9 cellular contexts compared by ENCODE assay signal in genomic region chr11:46918087-46918751, GRCh38. TPM values are rescaled to one million over a fixed set of nuclear protein-coding genes. Genes with fewer than 3 reads are reported as not detected.
DNase-seq lines count a peak whose midpoint lies in the region; ATAC-seq, FAIRE-seq and TF ChIP-seq lines count a peak whose summit lies in the region.
"Had no signal": no experiment of that assay in that cellular context is flagged by ENCODE, and none has a peak within 500 bp of the region (broad histone marks: within the 10 kb centered on the region; RNA-seq: fewer than 3 reads in every experiment).

A gene with protein sequence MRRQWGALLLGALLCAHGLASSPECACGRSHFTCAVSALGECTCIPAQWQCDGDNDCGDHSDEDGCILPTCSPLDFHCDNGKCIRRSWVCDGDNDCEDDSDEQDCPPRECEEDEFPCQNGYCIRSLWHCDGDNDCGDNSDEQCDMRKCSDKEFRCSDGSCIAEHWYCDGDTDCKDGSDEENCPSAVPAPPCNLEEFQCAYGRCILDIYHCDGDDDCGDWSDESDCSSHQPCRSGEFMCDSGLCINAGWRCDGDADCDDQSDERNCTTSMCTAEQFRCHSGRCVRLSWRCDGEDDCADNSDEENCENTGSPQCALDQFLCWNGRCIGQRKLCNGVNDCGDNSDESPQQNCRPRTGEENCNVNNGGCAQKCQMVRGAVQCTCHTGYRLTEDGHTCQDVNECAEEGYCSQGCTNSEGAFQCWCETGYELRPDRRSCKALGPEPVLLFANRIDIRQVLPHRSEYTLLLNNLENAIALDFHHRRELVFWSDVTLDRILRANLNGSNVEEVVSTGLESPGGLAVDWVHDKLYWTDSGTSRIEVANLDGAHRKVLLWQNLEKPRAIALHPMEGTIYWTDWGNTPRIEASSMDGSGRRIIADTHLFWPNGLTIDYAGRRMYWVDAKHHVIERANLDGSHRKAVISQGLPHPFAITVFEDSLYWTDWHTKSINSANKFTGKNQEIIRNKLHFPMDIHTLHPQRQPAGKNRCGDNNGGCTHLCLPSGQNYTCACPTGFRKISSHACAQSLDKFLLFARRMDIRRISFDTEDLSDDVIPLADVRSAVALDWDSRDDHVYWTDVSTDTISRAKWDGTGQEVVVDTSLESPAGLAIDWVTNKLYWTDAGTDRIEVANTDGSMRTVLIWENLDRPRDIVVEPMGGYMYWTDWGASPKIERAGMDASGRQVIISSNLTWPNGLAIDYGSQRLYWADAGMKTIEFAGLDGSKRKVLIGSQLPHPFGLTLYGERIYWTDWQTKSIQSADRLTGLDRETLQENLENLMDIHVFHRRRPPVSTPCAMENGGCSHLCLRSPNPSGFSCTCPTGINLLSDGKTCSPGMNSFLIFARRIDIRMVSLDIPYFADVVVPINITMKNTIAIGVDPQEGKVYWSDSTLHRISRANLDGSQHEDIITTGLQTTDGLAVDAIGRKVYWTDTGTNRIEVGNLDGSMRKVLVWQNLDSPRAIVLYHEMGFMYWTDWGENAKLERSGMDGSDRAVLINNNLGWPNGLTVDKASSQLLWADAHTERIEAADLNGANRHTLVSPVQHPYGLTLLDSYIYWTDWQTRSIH (N-terminal part only) (minus strand): TSS chr11:46918550. CDS start chr11:46918379, 171 bp downstream.

- POLR2A ChIA-PET in A549 (lab: Yijun Ruan, JAX) (interaction anchor here (1.3 kb wide), 1 partner anchor 19 kb away, joined by 7 read pairs; the partner anchor contains the start of gene CSTPP1), OCI-LY7 (lab: Charles Lee) (interaction anchor here (0.6 to 2.3 kb wide), 2 partner anchors 191 to 235 kb away, joined by 4 to 10 read pairs; no protein-coding TSS in a partner anchor)

- no peak; a peak in 1 of 5 replicates for TF ChIP-seq RAD21 in A549 (conservative IDR thresholded peaks at IDR 0.05 in 1 of 2, IDR thresholded peaks at IDR 0.05 in 1 of 2)

- peak; percentile 59 to 64 for ATAC-seq in A549
- peak; percentile 53 for ATAC-seq in GM18868 (IDR thresholded peaks at IDR 0.05; ENCODE audit: unreplicated experiment)
- ATAC-seq in left ventricle myocardium superior = peak; percentile 60
- peak in 1 of 4 donors; percentile 13 for ATAC-seq in psoas muscle

- TF ChIP-seq EP300 in A549 (IDR thresholded peaks at IDR 0.05) = no peak

- no peaks in the 10 kb centered on the region for H3K9me2 ChIP-seq in OCI-LY7 (ENCODE audit: insufficient read depth, low read length)

- H3K79me2 ChIP-seq in OCI-LY7 (ENCODE audit: insufficient read depth, low read depth, low read length) = peaks cover 35% of the 10 kb centered on the region; the same call in 1 of the 2 replicates

- H3K9me3 ChIP-seq in A549 = no peaks in the 10 kb centered on the region
- H3K9me3 ChIP-seq in OCI-LY7 (ENCODE audit: low read length) = no peaks in the 10 kb centered on the region
- no peaks in the 10 kb centered on the region for H3K9me3 ChIP-seq in adipocyte (ENCODE audit: control insufficient read depth, low read length)
- H3K9me3 ChIP-seq in psoas muscle = no peaks in the 10 kb centered on the region
- H3K9me3 ChIP-seq: neutrophil had no signal

- WGBS in A549 (ENCODE audit: missing lambda C conversion rate) = 1% methylated on average over 17 of the region's 95 CpGs
- WGBS in psoas muscle, 3 donors = 1% methylated on average over 22 to 95 of the region's 95 CpGs

- CTCF ChIA-PET in A549 (lab: Yijun Ruan, JAX) (interaction anchor here (0.6 to 3.2 kb wide), 4 partner anchors 11 to 245 kb away, joined by 3 to 34 read pairs (median 10); no protein-coding TSS in a partner anchor), OCI-LY7 (lab: Charles Lee; ENCODE audit: unreplicated experiment) (no interaction called here)

- FAIRE-seq in A549 (lab: Jason Lieb, UNC) = no peak

- H3K4me3 ChIP-seq in A549 = peak within 1 kb of the TSS; percentile 55
- peak within 1 kb of the TSS; percentile 74 for H3K4me3 ChIP-seq in OCI-LY7 (ENCODE audit: low read depth, low read length, poor library complexity, severe bottlenecking)
- H3K4me3 ChIP-seq in adipocyte (ENCODE audit: low read length) = peak within 1 kb of the TSS; percentile 81
- peak within 1 kb of the TSS; percentile 90 for H3K4me3 ChIP-seq in psoas muscle

- intact Hi-C loops in OCI-LY7 (cut with micrococcal nuclease; ENCODE audit: unreplicated experiment) (loop anchor here (5.0 kb wide), 1 partner anchor 84 kb away; no protein-coding TSS in a partner anchor), left ventricle myocardium superior (cut with micrococcal nuclease) (no loop called here), psoas muscle (cut with DNase I) (loop anchor here in 1 of 2 donors (5.0 kb wide), 2 partner anchors 84 to 234 kb away; no protein-coding TSS in a partner anchor)

- BruUV-seq in OCI-LY7 (replicated peaks; lab: Mats Ljungman, UMichigan) = no TSS peak

- H3K4me1 ChIP-seq in A549 (peaks cover 21% of the 10 kb centered on the region), OCI-LY7 (ENCODE audit: insufficient read depth, low read length, poor library complexity, severe bottlenecking) (peaks cover 60% of the 10 kb centered on the region), adipocyte (ENCODE audit: control insufficient read depth, insufficient read depth, low read length) (peaks cover 50% of the 10 kb centered on the region), psoas muscle (peaks cover 47% of the 10 kb centered on the region)

- TF ChIP-seq CTCF in A549 (IDR thresholded peaks at IDR 0.05) (no peak), OCI-LY7 (conservative IDR thresholded peaks at IDR 0.05; ENCODE audit: low read length) (no peak), psoas muscle (IDR thresholded peaks at IDR 0.05) (no peak)

- H3K27me3 ChIP-seq in adipocyte (replicated peaks; ENCODE audit: control insufficient read depth, insufficient read depth, low read length) (no peaks in the 10 kb centered on the region), psoas muscle (ENCODE audit: insufficient read depth in 3 of 3, low read length in 2 of 3) (no peaks in the 10 kb centered on the region)

- peak; percentile 33 for TF ChIP-seq POLR2A in A549 (IDR thresholded peaks at IDR 0.05; ENCODE audit: low read length)

- H3K36me3 ChIP-seq in OCI-LY7 (ENCODE audit: insufficient read depth, low read length) = no peaks in the 10 kb centered on the region; the same call in none of the 2 replicates
- no peaks in the 10 kb centered on the region for H3K36me3 ChIP-seq in adipocyte (ENCODE audit: control insufficient read depth, insufficient read depth, low read length, severe bottlenecking)
- no peaks in the 10 kb centered on the region for H3K36me3 ChIP-seq in psoas muscle (ENCODE audit: insufficient read depth in 1 of 2, low read depth in 1 of 2)
- H3K36me3 ChIP-seq: neutrophil had no signal

- H3K27ac ChIP-seq in A549 (peak within 1 kb of the TSS; percentile 68 to 85), OCI-LY7 (ENCODE audit: low read depth, low read length, poor library complexity, severe bottlenecking) (peak within 1 kb of the TSS; percentile 56), psoas muscle (peak within 1 kb of the TSS; percentile 91)
- H3K27ac ChIP-seq: neutrophil had no signal

- H3K9ac ChIP-seq in adipocyte (ENCODE audit: low read length) = peak within 1 kb of the TSS; percentile 85

- peak within 1 kb of the TSS; percentile 96 for H3K4me2 ChIP-seq in A549
- H3K4me2 ChIP-seq in OCI-LY7 (ENCODE audit: low read length) = peak within 1 kb of the TSS; percentile 76

- no peaks in the 10 kb centered on the region for H4K20me1 ChIP-seq in OCI-LY7 (ENCODE audit: insufficient read depth, low read length)

- DNase-seq in A549 (ENCODE audit: low read depth in 1 of 2, low spot score in 1 of 2) (peak; percentile 35 to 70), OCI-LY7 (ENCODE audit: low spot score) (peak; percentile 70), adipocyte (ENCODE audit: low read depth) (peak; percentile 74), left ventricle myocardium superior (peak; percentile 82), psoas muscle (peak; percentile 70 to 73), NCI-H187 treated with DMSO at 0.1 percent for 48 hours (lab: John Stamatoyannopoulos, UW) (no peak), NCI-H2107 treated with DMSO at 0.1 percent for 48 hours (lab: John Stamatoyannopoulos, UW; ENCODE audit: unreplicated experiment) (no peak)

- peak within 1 kb of the TSS; percentile 66; the same call in 1 of the 2 replicates for H2AFZ ChIP-seq in OCI-LY7 (ENCODE audit: low read length)

TF ChIP-seq in A549, 52 proteins besides CTCF, POLR2A, EP300 and RAD21:
- TF ChIP-seq GATA3 (IDR thresholded peaks at IDR 0.05; ENCODE audit: borderline replicate concordance) = no peak
- TF ChIP-seq MAZ (IDR thresholded peaks at IDR 0.05; ENCODE audit: borderline replicate concordance, low read depth, low read length) = 0 out of 2 replicates have a peak, but pooled peaks have one; percentile 10
- peak; percentile 27; the same call in 1 of the 3 replicates for TF ChIP-seq SMC3 (IDR thresholded peaks at IDR 0.05)
- TF ChIP-seq, protein P1, sequence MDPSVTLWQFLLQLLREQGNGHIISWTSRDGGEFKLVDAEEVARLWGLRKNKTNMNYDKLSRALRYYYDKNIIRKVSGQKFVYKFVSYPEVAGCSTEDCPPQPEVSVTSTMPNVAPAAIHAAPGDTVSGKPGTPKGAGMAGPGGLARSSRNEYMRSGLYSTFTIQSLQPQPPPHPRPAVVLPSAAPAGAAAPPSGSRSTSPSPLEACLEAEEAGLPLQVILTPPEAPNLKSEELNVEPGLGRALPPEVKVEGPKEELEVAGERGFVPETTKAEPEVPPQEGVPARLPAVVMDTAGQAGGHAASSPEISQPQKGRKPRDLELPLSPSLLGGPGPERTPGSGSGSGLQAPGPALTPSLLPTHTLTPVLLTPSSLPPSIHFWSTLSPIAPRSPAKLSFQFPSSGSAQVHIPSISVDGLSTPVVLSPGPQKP (IDR thresholded peaks at IDR 0.05; ENCODE audit: low read depth, low read length) = no peak
- TF ChIP-seq FOXS1 (CRISPR knock-in tag; IDR thresholded peaks at IDR 0.05) = no peak
- TF ChIP-seq JUN (IDR thresholded peaks at IDR 0.05) = 0 out of 5 replicates have a peak, but pooled peaks of 1 of the 2 experiments have one; percentile 42
- TF ChIP-seq HOXB13 (CRISPR knock-in tag; IDR thresholded peaks at IDR 0.05; ENCODE audit: low read depth) = no peak
- no peak for TF ChIP-seq HEYL (CRISPR knock-in tag; IDR thresholded peaks at IDR 0.05)

RNA-seq across cellular contexts. Expression of the gene that starts here (rescaled TPM):
- 4.0 and 7.0 TPM in 2 replicates for polyA plus RNA-seq in A549 (2011; rRNA removed)
- polyA plus RNA-seq in A549 (2012; cell fraction: cytosol; rRNA removed) = 4.7 and 5.2 TPM in 2 replicates
- 11.8 and 14.1 TPM in 2 replicates for polyA plus RNA-seq in A549 (2012; cell fraction: nucleus; rRNA removed)
- polyA plus RNA-seq in A549 (2017; fragmentation: RNase III; extraction: RNeasy Plus Mini Kit Qiagen cat#74134 plus additional on column Dnase treatment) = 5.0 to 6.4 TPM (median 5.4 TPM) in 3 replicates
- polyA minus RNA-seq in A549 (2011; rRNA and poly(A)+ RNA removed) = 14.2 and 20.3 TPM in 2 replicates
- total RNA-seq in OCI-LY7 (2014; rRNA removed; shearing (Covaris generic)) = 22.6 and 28.5 TPM in 2 replicates
- total RNA-seq in OCI-LY7 (2022) = 17.5 and 19.8 TPM in 2 replicates
- total RNA-seq in left ventricle myocardium superior = 21.9 TPM
- total RNA-seq in psoas muscle = 10 to 100 TPM; 14.5 to 32.3 (median 24.7) TPM
- 1 to 10 TPM; 5.4 to 8.0 (median 5.6) TPM for polyA plus RNA-seq in psoas muscle

Comparison
In these comparisons a context has a peak if more than half of its experiments do, and no peak if none do; other contexts are left out.
1. DNase-seq: peak in A549 (2 of 2), OCI-LY7 (single experiment), adipocyte (single experiment), left ventricle myocardium superior (single experiment) and psoas muscle (2 of 2); none in NCI-H187 treated with DMSO at 0.1 percent for 48 hours (single experiment) and NCI-H2107 treated with DMSO at 0.1 percent for 48 hours (single experiment).
2. Peak in every context shown above with its lines, with median percentiles within 50 percentile points of each other: H3K27ac ChIP-seq and H3K4me3 ChIP-seq.